In the genomic region with DNA sequence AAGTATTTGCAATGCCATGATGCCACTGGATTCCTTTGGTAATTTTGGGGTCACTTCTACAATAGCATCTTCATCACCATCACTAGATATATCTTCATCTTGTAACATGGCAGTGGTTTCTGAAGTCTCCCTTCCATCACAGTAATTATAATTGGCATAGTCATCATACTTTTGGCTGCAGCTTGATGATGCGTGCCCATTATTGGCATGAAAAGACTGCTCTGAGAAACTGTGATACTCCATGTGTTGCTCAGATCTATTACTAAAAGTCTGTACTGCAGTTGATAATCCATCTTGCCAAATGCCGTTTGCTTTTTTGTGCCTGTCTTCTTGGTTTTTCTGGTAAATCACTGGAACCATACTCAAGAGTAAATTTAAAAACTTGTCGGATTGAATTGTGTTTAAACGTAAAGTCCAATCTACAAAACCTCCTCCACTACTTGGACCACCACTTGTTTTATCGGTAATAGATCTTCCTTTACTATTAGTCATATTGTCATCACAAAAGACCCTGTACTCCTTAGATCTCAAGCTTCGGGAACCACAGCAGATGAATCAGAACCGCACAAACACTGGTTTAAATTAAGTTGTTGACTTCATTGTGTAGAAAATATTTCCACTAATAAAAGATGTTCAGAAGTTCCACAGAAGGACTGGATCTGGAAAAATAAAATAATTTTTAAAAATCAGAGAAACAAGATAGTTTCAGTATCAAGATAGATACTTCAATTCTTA, we compare ENCODE assay signal across 21 cellular contexts.
"Had no signal": no experiment of that assay in that cellular context is flagged by ENCODE, and none has a peak within 500 bp of the region (broad histone marks: within the 10 kb centered on the region; RNA-seq: fewer than 3 reads in every experiment).

No MANE protein-coding gene starts in this region.

- H2AFZ ChIP-seq: parathyroid adenoma had no signal

- ATAC-seq: left cardiac atrium; lower lobe of right lung; natural killer cell treated with Interleukin-12 subunit alpha and Interleukin-12 subunit beta and Interleukin-15 and Interleukin-18, amount 100 ng/mL, for 72 hours; right lobe of liver; stimulated activated effector memory CD8-positive, alpha-beta T cell treated with anti-CD3 and anti-CD28 coated beads, Interleukin-12 subunit alpha, Interleukin-12 subunit beta, amount 100 ng/mL, for 72 hours had no signal

- H3K27ac ChIP-seq: adrenal gland, coronary artery, lower lobe of right lung, parathyroid adenoma, right lobe of liver, stomach, VCaP had no signal

- H3K4me3 ChIP-seq: adrenal gland, coronary artery, lower lobe of right lung, right lobe of liver, stomach had no signal

- H3K9me3 ChIP-seq: adrenal gland, breast epithelium, lower lobe of right lung, right lobe of liver, stomach had no signal

- H3K36me3 ChIP-seq: adrenal gland, breast epithelium, lower lobe of right lung had no signal

- H3K27me3 ChIP-seq: adrenal gland, breast epithelium, right lobe of liver, stomach had no signal

- DNase-seq: activated CD4-positive, alpha-beta T cell treated with anti-CD3 and anti-CD28 coated beads, Interleukin-2, amount 50 U/mL, for 1 hour; activated CD4-positive, CD25-positive, alpha-beta regulatory T cell treated with anti-CD3 and anti-CD28 coated beads, Interleukin-2, amount 50 U/mL, for 72 hours; activated CD8-positive, alpha-beta memory T cell treated with anti-CD3 and anti-CD28 coated beads, Interleukin-2, amount 50 U/mL, for 4 hours; activated effector memory CD4-positive, alpha-beta T cell treated with anti-CD3 and anti-CD28 coated beads, Interleukin-2, amount 50 U/mL, for 16 hours; activated T-cell treated with anti-CD3 and anti-CD28 coated beads, Interleukin-2, amount 50 U/mL, for 48 hours; adrenal gland; erythroblast; left cardiac atrium; lower lobe of right lung; right lobe of liver; stimulated activated CD4-positive, alpha-beta T cell treated with anti-CD3 and anti-CD28 coated beads, Interleukin-4, amount 100 ng/mL, for 24 hours; stomach; trophoblast cell had no signal

- H3K4me1 ChIP-seq: adrenal gland, breast epithelium, lower lobe of right lung, parathyroid adenoma had no signal

- H3K79me2 ChIP-seq: parathyroid adenoma had no signal

- FAIRE-seq: astrocyte, endometrium had no signal
